ENCODE assay signal across 14 cellular contexts in genomic region chr10:68816796-68817412, GRCh38. TPM values are rescaled to one million over a fixed set of nuclear protein-coding genes. Genes with fewer than 3 reads are reported as not detected.
DNase-seq lines count a peak whose midpoint lies in the region; ATAC-seq and TF ChIP-seq lines count a peak whose summit lies in the region.
"Had no signal": no experiment of that assay in that cellular context is flagged by ENCODE, and none has a peak within 500 bp of the region (broad histone marks: within the 10 kb centered on the region; RNA-seq: fewer than 3 reads in every experiment).

No MANE protein-coding gene starts in this region.

- no peak overlapping the region for H3K4me3 ChIP-seq in GM23338
- peak overlapping the region; percentile 1; the same call in 1 of the 2 replicates for H3K4me3 ChIP-seq in PC-3 (ENCODE audit: low read length)
- H3K4me3 ChIP-seq in mucosa of descending colon: no peak overlapping the region

- H3K27me3 ChIP-seq in GM23338 (ENCODE audit: insufficient read depth) (no peaks in the 10 kb centered on the region), PC-3 (ENCODE audit: low read length) (no peaks in the 10 kb centered on the region)

- H3K9me3 ChIP-seq in PC-3 (ENCODE audit: low read length) (no peaks in the 10 kb centered on the region), mucosa of descending colon (no peaks in the 10 kb centered on the region)

- no peaks in the 10 kb centered on the region for H4K20me1 ChIP-seq in GM23338 (replicated peaks; ENCODE audit: insufficient read depth)
- H4K20me1 ChIP-seq in PC-3 (ENCODE audit: low read length): no peaks in the 10 kb centered on the region

- H3K27me3 Mint-ChIP-seq in GM23338 (ENCODE audit: insufficient read depth, low read depth, poor library complexity): peaks cover 5% of the 10 kb centered on the region
- H3K27me3 Mint-ChIP-seq in endothelial cell (ENCODE audit: unreplicated experiment): peaks cover 3% of the 10 kb centered on the region

- no TSS peak for BruUV-seq in PC-3 (replicated peaks; lab: Mats Ljungman, UMichigan)

- H3K4me3 Mint-ChIP-seq in GM23338 (no peak overlapping the region), endothelial cell (ENCODE audit: unreplicated experiment) (no peak overlapping the region)

- H3K4me1 ChIP-seq in GM23338 (ENCODE audit: insufficient read depth): no peaks in the 10 kb centered on the region
- H3K4me1 ChIP-seq in PC-3 (ENCODE audit: insufficient read depth, low read length): peaks cover 21% of the 10 kb centered on the region
- H3K4me1 ChIP-seq in mucosa of descending colon (ENCODE audit: low read depth): no peaks in the 10 kb centered on the region

- H2AFZ ChIP-seq in GM23338: peak overlapping the region; percentile 66; the same call in 1 of the 2 replicates
- H2AFZ ChIP-seq in PC-3 (ENCODE audit: low read length): peak overlapping the region; percentile 53

- POLR2A ChIA-PET in PC-3 (lab: Charles Lee; ENCODE audit: unreplicated experiment): interaction anchor here (0.5 kb wide), 1 partner anchor 14 kb away, joined by 5 read pairs; no protein-coding TSS in a partner anchor

- intact Hi-C loops in PC-3 (cut with micrococcal nuclease): no loop called here
- intact Hi-C loops in mucosa of descending colon (cut with DNase I, micrococcal nuclease): no loop called here

- H3K9me2 ChIP-seq in GM23338 (ENCODE audit: insufficient read depth): no peaks in the 10 kb centered on the region
- no peaks in the 10 kb centered on the region for H3K9me2 ChIP-seq in PC-3 (replicated peaks; ENCODE audit: low read length)

- CTCF ChIA-PET in PC-3 (lab: Charles Lee): interaction anchor here (0.5 to 0.7 kb wide), 4 partner anchors 11 to 237 kb away, joined by 3 read pairs; no protein-coding TSS in a partner anchor

- H3K27ac ChIP-seq in GM23338 (ENCODE audit: low read depth): no peak overlapping the region
- peak overlapping the region; percentile 48 for H3K27ac ChIP-seq in PC-3 (ENCODE audit: low read length)

- H3K9me3 Mint-ChIP-seq in GM23338 (no peaks in the 10 kb centered on the region), endothelial cell (ENCODE audit: unreplicated experiment) (no peaks in the 10 kb centered on the region)

- H3K36me3 Mint-ChIP-seq in GM23338 (ENCODE audit: low read depth) (no peaks in the 10 kb centered on the region), endothelial cell (ENCODE audit: low read depth, unreplicated experiment) (no peaks in the 10 kb centered on the region)

- ATAC-seq in GM23338: no peak
- peak; percentile 84 for ATAC-seq in PC-3
- ATAC-seq in mucosa of descending colon: peak; percentile 7
- no peak for ATAC-seq in GM18517 (IDR thresholded peaks at IDR 0.05; ENCODE audit: unreplicated experiment)
- ATAC-seq in HG02840 (IDR thresholded peaks at IDR 0.05; ENCODE audit: low FRiP score, unreplicated experiment): no peak

- H3K4me2 ChIP-seq in GM23338: no peak overlapping the region
- peak overlapping the region; percentile 50 for H3K4me2 ChIP-seq in PC-3 (ENCODE audit: low read length)

- H3K27ac Mint-ChIP-seq in GM23338 (no peak overlapping the region), endothelial cell (ENCODE audit: unreplicated experiment) (peak overlapping the region; percentile 42)

- H3K9ac ChIP-seq in PC-3 (ENCODE audit: low read length): no peak overlapping the region

- TF ChIP-seq CTCF in GM23338 (conservative IDR thresholded peaks at IDR 0.05; ENCODE audit: low read depth in 2 of 2): no peak
- no peak for TF ChIP-seq CTCF in PC-3 (conservative IDR thresholded peaks at IDR 0.05; ENCODE audit: low read depth, low read length)
- no peak for TF ChIP-seq CTCF in endothelial cell (IDR thresholded peaks at IDR 0.05; ENCODE audit: unreplicated experiment)
- TF ChIP-seq CTCF in mucosa of descending colon (IDR thresholded peaks at IDR 0.05): no peak

- H3F3A ChIP-seq in GM23338 (replicated peaks; ENCODE audit: low read depth): no peaks in the 10 kb centered on the region
- H3F3A ChIP-seq in PC-3 (ENCODE audit: low read length, unreplicated experiment): peaks cover 3% of the 10 kb centered on the region

- no peaks in the 10 kb centered on the region for H3K36me3 ChIP-seq in GM23338 (ENCODE audit: insufficient read depth)
- H3K36me3 ChIP-seq in PC-3 (ENCODE audit: low read depth, low read length): no peaks in the 10 kb centered on the region
- no peaks in the 10 kb centered on the region for H3K36me3 ChIP-seq in mucosa of descending colon (ENCODE audit: low read depth)

- H3K4me1 Mint-ChIP-seq in GM23338 (peaks cover 6% of the 10 kb centered on the region; the same call in 1 of the 3 replicates), endothelial cell (ENCODE audit: unreplicated experiment) (peaks cover 12% of the 10 kb centered on the region)

- H3K79me2 ChIP-seq in GM23338 (replicated peaks; ENCODE audit: insufficient read depth) (no peaks in the 10 kb centered on the region), PC-3 (ENCODE audit: low read length) (no peaks in the 10 kb centered on the region)

- no peak for DNase-seq in GM23338 (ENCODE audit: low spot score)
- peak; percentile 90 for DNase-seq in PC-3
- DNase-seq in endothelial cell (ENCODE audit: low spot score): no peak
- DNase-seq in mucosa of descending colon: no peak
- no peak for DNase-seq in iPS-NIHi7 (ENCODE audit: extremely low spot score)
- DNase-seq: C1 segment of cervical spinal cord, DMS 273 treated with DMSO at 0.1 percent for 48 hours, GF-D8, H7, NCI-H1417 treated with DMSO at 0.1 percent for 48 hours, NCI-H1930, NCI-H748 treated with DMSO at 0.1 percent for 48 hours had no signal

TF ChIP-seq in GM23338, 12 proteins besides CTCF, POLR2A, EP300 and RAD21 (continues in another document):
- no peak for TF ChIP-seq REST (IDR thresholded peaks at IDR 0.05; ENCODE audit: unreplicated experiment)
- TF ChIP-seq NANOG (IDR thresholded peaks at IDR 0.05; ENCODE audit: borderline replicate concordance): no peak
- no peak for TF ChIP-seq EZH2 (IDR thresholded peaks at IDR 0.05; ENCODE audit: low read depth, unreplicated experiment)
- TF ChIP-seq CREB1 (CRISPR knock-in tag; IDR thresholded peaks at IDR 0.05; ENCODE audit: low read depth): no peak
- TF ChIP-seq JUNB (IDR thresholded peaks at IDR 0.05; ENCODE audit: unreplicated experiment): no peak
- TF ChIP-seq STAT1 (IDR thresholded peaks at IDR 0.05; ENCODE audit: unreplicated experiment): no peak

RNA-seq across cellular contexts. Expression of gene STOX1, which starts 10.4 kb away (rescaled TPM):
- 2.2 and 2.7 TPM in 2 replicates for total RNA-seq in GM23338 (2014; rRNA removed; shearing (Covaris generic))
- polyA plus RNA-seq in GM23338 (2016; fragmentation: Nextera tagmentation; extraction: Ambion mirVana): 1.6 and 1.7 TPM in 2 replicates
- total RNA-seq in PC-3 (2014; rRNA removed) (1.4 and 3.2 TPM in 2 replicates), endothelial cell (ENCODE audit: unreplicated experiment) (0.21 TPM), mucosa of descending colon (1 to 10 TPM; 1.6 to 6.9 (median 2.9) TPM)

Comparison
In these comparisons a context has a peak if more than half of its experiments do, and no peak if none do; other contexts are left out.
1. ATAC-seq: peak in PC-3 (single experiment) and mucosa of descending colon (single experiment); none in GM23338 (single experiment), GM18517 (single experiment) and HG02840 (single experiment).